Comparison of ENCODE assay signal across 9 cellular contexts in the genomic region with DNA sequence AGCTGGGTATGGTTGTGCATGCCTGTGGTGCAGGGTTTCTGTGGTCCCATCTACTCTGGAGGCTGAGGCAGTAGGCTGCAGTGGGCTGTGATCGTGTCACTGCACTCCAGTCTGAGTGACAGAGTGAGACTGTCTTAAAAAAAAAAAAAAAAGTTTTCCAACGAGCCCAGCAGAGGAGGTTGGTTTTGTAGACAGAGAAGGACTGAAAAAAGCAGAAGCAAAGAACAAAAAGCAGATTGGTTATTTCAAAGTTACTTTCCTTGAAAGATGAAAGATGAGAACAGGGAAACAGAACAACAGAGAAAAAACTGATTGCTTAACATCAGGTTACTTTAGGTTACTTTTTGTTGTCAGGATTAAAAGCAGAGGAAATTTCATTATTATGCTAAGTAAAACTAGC.
DNase-seq lines count a peak whose midpoint lies in the region; ATAC-seq and TF ChIP-seq lines count a peak whose summit lies in the region.
"Had no signal": no experiment of that assay in that cellular context is flagged by ENCODE, and none has a peak within 500 bp of the region (broad histone marks: within the 10 kb centered on the region; RNA-seq: fewer than 3 reads in every experiment).

No MANE protein-coding gene starts in this region.

- H3K79me1 ChIP-seq in mesendoderm (ENCODE audit: low read length) = no peaks in the 10 kb centered on the region

- no peak overlapping the region for H2AK5ac ChIP-seq in mesendoderm (ENCODE audit: low read length)

- H2BK15ac ChIP-seq in mesendoderm (replicated peaks; ENCODE audit: low read depth) = no peak overlapping the region

- peak overlapping the region; percentile 71 for H2BK5ac ChIP-seq in mesendoderm (ENCODE audit: low read length)

- H3K27me3 ChIP-seq in mesendoderm (ENCODE audit: insufficient read depth, low read length, poor library complexity) = no peaks in the 10 kb centered on the region

- H3K27me3 Mint-ChIP-seq in activated CD8-positive, alpha-beta T cell treated with anti-CD3 and anti-CD28 coated beads for 36 hours = no peaks in the 10 kb centered on the region

- no peaks in the 10 kb centered on the region for H3K9me3 Mint-ChIP-seq in activated CD8-positive, alpha-beta T cell treated with anti-CD3 and anti-CD28 coated beads for 36 hours

- CTCF ChIA-PET in activated CD8-positive, alpha-beta T cell treated with anti-CD3 and anti-CD28 coated beads for 36 hours (lab: Charles Lee) = no interaction called here

- peak; percentile 56 for ATAC-seq in activated CD8-positive, alpha-beta T cell treated with anti-CD3 and anti-CD28 coated beads for 36 hours
- ATAC-seq in HG03521 (IDR thresholded peaks at IDR 0.05; ENCODE audit: unreplicated experiment) = no peak

- peak overlapping the region; percentile 77 for H3K4ac ChIP-seq in mesendoderm (ENCODE audit: low read depth, low read length)

- no peak overlapping the region for H3K4me3 Mint-ChIP-seq in activated CD8-positive, alpha-beta T cell treated with anti-CD3 and anti-CD28 coated beads for 36 hours

- no peak overlapping the region for H3K4me3 ChIP-seq in mesendoderm (ENCODE audit: low read length)

- no peak overlapping the region for H3K9ac ChIP-seq in mesendoderm (ENCODE audit: low read length)

- H4K8ac ChIP-seq in mesendoderm (ENCODE audit: low read depth, low read length) = no peak overlapping the region

- no peaks in the 10 kb centered on the region for H3K36me3 Mint-ChIP-seq in activated CD8-positive, alpha-beta T cell treated with anti-CD3 and anti-CD28 coated beads for 36 hours (ENCODE audit: low read depth)

- H3K79me2 ChIP-seq in mesendoderm (ENCODE audit: control insufficient read depth, insufficient read depth, low read length) = no peaks in the 10 kb centered on the region

- in situ Hi-C loops in KBM-7 (cut with MboI; ENCODE audit: low pct_unique_long_range_greater_than_20kb, low sequenced_read_pairs) = no loop called here

- H3K23ac ChIP-seq in mesendoderm (ENCODE audit: low read length) = no peak overlapping the region

- no peak for TF ChIP-seq CTCF in activated CD8-positive, alpha-beta T cell treated with anti-CD3 and anti-CD28 coated beads for 36 hours (IDR thresholded peaks at IDR 0.05)

- H3K36me3 ChIP-seq in mesendoderm (ENCODE audit: control insufficient read depth, insufficient read depth, low read length) = no peaks in the 10 kb centered on the region

- peak; percentile 62 for DNase-seq in CD1c-positive myeloid dendritic cell (ENCODE audit: extremely low spot score)
- DNase-seq in KBM-7 = peak; percentile 91
- peak; percentile 51 for DNase-seq in activated CD8-positive, alpha-beta T cell treated with anti-CD3 and anti-CD28 coated beads for 36 hours
- DNase-seq in mesendoderm = no peak
- no peak for DNase-seq in A172 (ENCODE audit: low spot score)
- DNase-seq in DMS53 (lab: John Stamatoyannopoulos, UW) = no peak
- no peak for DNase-seq in NCI-H1436 treated with DMSO at 0.1 percent for 48 hours (lab: John Stamatoyannopoulos, UW)
- DNase-seq: NCI-H1417 had no signal

- peak overlapping the region; percentile 82 for H4K5ac ChIP-seq in mesendoderm (ENCODE audit: low read length)

- no CpG with 5 or more reads among the region's 2 CpGs for WGBS in mesendoderm (ENCODE audit: extremely low coverage, insufficient coverage, low lambda C conversion rate)

- H3K4me2 ChIP-seq in mesendoderm (ENCODE audit: low read length) = no peak overlapping the region

- intact Hi-C loops in activated CD8-positive, alpha-beta T cell treated with anti-CD3 and anti-CD28 coated beads for 36 hours (cut with micrococcal nuclease) = no loop called here

- peaks cover 46% of the 10 kb centered on the region for H3K4me1 Mint-ChIP-seq in activated CD8-positive, alpha-beta T cell treated with anti-CD3 and anti-CD28 coated beads for 36 hours (ENCODE audit: low read depth)

- no peak overlapping the region for H3K18ac ChIP-seq in mesendoderm (ENCODE audit: low read length)

- no peak overlapping the region for H3K27ac ChIP-seq in mesendoderm (ENCODE audit: low read depth, low read length)

- H3K27ac Mint-ChIP-seq in activated CD8-positive, alpha-beta T cell treated with anti-CD3 and anti-CD28 coated beads for 36 hours = peak overlapping the region; percentile 70

- H2BK120ac ChIP-seq in mesendoderm (ENCODE audit: low read depth, low read length) = peak overlapping the region; percentile 17

- peaks cover 15% of the 10 kb centered on the region for H3K4me1 ChIP-seq in mesendoderm (ENCODE audit: control insufficient read depth, low read depth, low read length)

- POLR2A ChIA-PET in activated CD8-positive, alpha-beta T cell treated with anti-CD3 and anti-CD28 coated beads for 36 hours (lab: Charles Lee) = no interaction called here

- peak overlapping the region; percentile 67 for H3K56ac ChIP-seq in mesendoderm (ENCODE audit: low read length)

Comparison
In these comparisons a context has a peak if more than half of its experiments do, and no peak if none do; other contexts are left out.
1. DNase-seq: peak in CD1c-positive myeloid dendritic cell (single experiment), KBM-7 (single experiment) and activated CD8-positive, alpha-beta T cell treated with anti-CD3 and anti-CD28 coated beads for 36 hours (single experiment); none in mesendoderm (single experiment), A172 (single experiment), DMS53 (single experiment) and NCI-H1436 treated with DMSO at 0.1 percent for 48 hours (single experiment).